Comparison of ENCODE assay signal across 24 cellular contexts in the genomic region with DNA sequence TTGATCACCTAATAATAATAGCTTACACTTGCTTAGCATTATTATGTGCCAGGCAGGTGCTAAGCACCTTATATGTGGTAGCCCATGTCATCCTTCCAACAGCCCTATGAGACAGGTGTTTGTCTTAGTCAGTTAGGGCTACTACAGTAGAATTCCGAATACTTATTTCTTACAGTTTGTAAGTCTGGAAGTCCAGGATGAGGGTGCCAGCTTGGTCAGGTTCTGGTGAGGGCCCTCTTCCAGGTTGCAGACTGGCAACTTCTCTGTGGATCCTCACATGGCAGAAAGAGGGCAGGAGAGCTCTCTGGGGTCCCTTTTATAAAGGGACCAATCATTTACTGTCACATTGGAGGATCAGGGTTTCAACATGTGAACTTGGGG.
"Had no signal": no experiment of that assay in that cellular context is flagged by ENCODE, and none has a peak within 500 bp of the region (broad histone marks: within the 10 kb centered on the region; RNA-seq: fewer than 3 reads in every experiment).

No MANE protein-coding gene starts in this region.

- H3K36me3 ChIP-seq: cardiac muscle cell, heart right ventricle, neural progenitor cell, right lobe of liver, thyroid gland had no signal

- H3K27me3 ChIP-seq: cardiac muscle cell, heart right ventricle, neural progenitor cell, right lobe of liver, thyroid gland had no signal

- H3K27ac ChIP-seq: cardiac muscle cell, neural progenitor cell, right lobe of liver, skin epidermis, thyroid gland had no signal

- H2AFZ ChIP-seq: neural progenitor cell had no signal

- ATAC-seq: activated CD4-positive, alpha-beta T cell treated with anti-CD3 and anti-CD28 coated beads for 36 hours; activated CD8-positive, alpha-beta memory T cell treated with anti-CD3 and anti-CD28 coated beads, Interleukin-2, amount 10 ng/mL, durations not matched to agents 7 days and 5 days; activated CD8-positive, alpha-beta T cell treated with anti-CD3 and anti-CD28 coated beads, Interleukin-2, amount 10 ng/mL, durations not matched to agents 7 days and 5 days; activated naive CD4-positive, alpha-beta T cell treated with anti-CD3 and anti-CD28 coated beads, Interleukin-2, amount 50 U/mL, for 72 hours; natural killer cell; right lobe of liver; stimulated activated memory B cell treated with anti-CD40 and anti-IgM and Interleukin-4, amounts not matched to agents 10 μg/mL and 1 μg/mL and 100 μg/mL, for 72 hours; stimulated activated naive CD8-positive, alpha-beta T cell treated with anti-CD3 and anti-CD28 coated beads, Interleukin-15, amount 100 ng/mL, for 72 hours had no signal

- H3K4me3 ChIP-seq: cardiac muscle cell, heart right ventricle, neural progenitor cell, right lobe of liver, skin epidermis, thyroid gland had no signal

- H3K9me3 ChIP-seq: heart right ventricle, right lobe of liver, thyroid gland had no signal

- H3K4me2 ChIP-seq: neural progenitor cell had no signal

- DNase-seq: activated CD4-positive, alpha-beta T cell treated with anti-CD3 and anti-CD28 coated beads for 36 hours; activated CD4-positive, CD25-positive, alpha-beta regulatory T cell; activated CD8-positive, alpha-beta memory T cell treated with anti-CD3 and anti-CD28 coated beads, Interleukin-2, amount 10 ng/mL, durations not matched to agents 7 days and 5 days; activated CD8-positive, alpha-beta T cell treated with anti-CD3 and anti-CD28 coated beads, Interleukin-2, amount 10 ng/mL, durations not matched to agents 7 days and 5 days; activated T-cell treated with anti-CD3 and anti-CD28 coated beads, Interleukin-2, amount 50 U/mL, for 48 hours; cerebellar nuclear complex; cortex of kidney; foreskin melanocyte; natural killer cell; occipital lobe; right lobe of liver; stimulated activated CD4-positive, alpha-beta T cell treated with anti-CD3 and anti-CD28 coated beads, Interleukin-1b, Interleukin-23, amount 100 ng/mL, for 48 hours; stimulated activated CD4-positive, alpha-beta T cell treated with anti-CD3 and anti-CD28 coated beads, Interleukin-4, amount 100 ng/mL, for 4 hours; stimulated activated CD8-positive, alpha-beta memory T cell treated with anti-CD3 and anti-CD28 coated beads, Interleukin-4, amount 100 ng/mL, for 48 hours; stimulated activated naive CD8-positive, alpha-beta T cell treated with anti-CD3 and anti-CD28 coated beads, Interleukin-15, amount 100 ng/mL, for 72 hours; substantia nigra; T-helper 1 cell; thyroid gland had no signal

- H3K4me1 ChIP-seq: neural progenitor cell, right lobe of liver, thyroid gland had no signal

- H3K9ac ChIP-seq: neural progenitor cell had no signal
